Comparison of ENCODE assay signal across 9 cellular contexts in the genomic region with DNA sequence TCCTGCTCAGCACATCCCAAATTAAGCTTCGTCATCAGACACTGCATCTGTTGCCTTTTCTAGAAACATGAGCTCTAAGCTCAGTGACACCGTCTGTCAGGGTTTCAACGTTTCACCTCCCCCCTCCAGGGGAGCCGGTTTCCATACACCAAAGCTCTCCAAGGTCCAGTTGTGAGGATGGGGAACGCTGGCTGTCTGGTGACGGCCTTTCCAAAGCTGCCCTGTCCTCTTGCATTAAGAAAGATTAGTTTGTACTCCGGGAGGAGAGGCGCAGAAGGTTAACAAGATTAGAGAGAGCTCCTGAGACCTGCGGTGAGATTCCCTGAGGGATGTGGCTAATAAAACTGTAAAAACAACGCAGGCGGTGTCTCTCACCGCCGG. TPM values are rescaled to one million over a fixed set of nuclear protein-coding genes. Genes with fewer than 3 reads are reported as not detected.
DNase-seq lines count a peak whose midpoint lies in the region; ATAC-seq lines count a peak whose summit lies in the region.
"Had no signal": no experiment of that assay in that cellular context is flagged by ENCODE, and none has a peak within 500 bp of the region (broad histone marks: within the 10 kb centered on the region; RNA-seq: fewer than 3 reads in every experiment).

No MANE protein-coding gene starts in this region.

- H3K4me3 Mint-ChIP-seq in activated T-cell treated with anti-CD3 and anti-CD28 coated beads, Interleukin-2, amount 50 U/mL, for 72 hours: peak overlapping the region; percentile 84 to 97
- H3K4me3 Mint-ChIP-seq in natural killer cell treated with Interleukin-12 subunit alpha and Interleukin-12 subunit beta and Interleukin-15 and Interleukin-18, amount 100 ng/mL, for 72 hours: peak overlapping the region; percentile 83

- H3K27ac Mint-ChIP-seq in activated T-cell treated with anti-CD3 and anti-CD28 coated beads, Interleukin-2, amount 50 U/mL, for 72 hours: peak overlapping the region; percentile 93
- peak overlapping the region; percentile 95 for H3K27ac Mint-ChIP-seq in natural killer cell treated with Interleukin-12 subunit alpha and Interleukin-12 subunit beta and Interleukin-15 and Interleukin-18, amount 100 ng/mL, for 72 hours

- H3K4me1 Mint-ChIP-seq in activated T-cell treated with anti-CD3 and anti-CD28 coated beads, Interleukin-2, amount 50 U/mL, for 72 hours (ENCODE audit: low read depth): peaks cover 36% of the 10 kb centered on the region
- peaks cover 35 to 42% of the 10 kb centered on the region in 2 donors for H3K4me1 Mint-ChIP-seq in natural killer cell treated with Interleukin-12 subunit alpha and Interleukin-12 subunit beta and Interleukin-15 and Interleukin-18, amount 100 ng/mL, for 72 hours (ENCODE audit: low read depth in 2 of 2)

- ATAC-seq in GM19025 (IDR thresholded peaks at IDR 0.05; ENCODE audit: low read depth, unreplicated experiment): peak; percentile 3
- peak; percentile 18 for ATAC-seq in HG03103 (IDR thresholded peaks at IDR 0.05; ENCODE audit: low read depth, unreplicated experiment)
- ATAC-seq in activated T-cell treated with anti-CD3 and anti-CD28 coated beads, Interleukin-2, amount 50 U/mL, for 72 hours (replicated peaks in 1 of 2): no peak
- peak in 1 of 2 donors; percentile 27 for ATAC-seq in natural killer cell treated with Interleukin-12 subunit alpha and Interleukin-12 subunit beta and Interleukin-15 and Interleukin-18, amount 100 ng/mL, for 72 hours
- ATAC-seq in HG03378 (IDR thresholded peaks at IDR 0.05; ENCODE audit: unreplicated experiment): no peak

- H3K9me3 Mint-ChIP-seq in activated T-cell treated with anti-CD3 and anti-CD28 coated beads, Interleukin-2, amount 50 U/mL, for 72 hours: no peaks in the 10 kb centered on the region
- no peaks in the 10 kb centered on the region for H3K9me3 Mint-ChIP-seq in natural killer cell treated with Interleukin-12 subunit alpha and Interleukin-12 subunit beta and Interleukin-15 and Interleukin-18, amount 100 ng/mL, for 72 hours

- no peaks in the 10 kb centered on the region for H3K27me3 Mint-ChIP-seq in activated T-cell treated with anti-CD3 and anti-CD28 coated beads, Interleukin-2, amount 50 U/mL, for 72 hours (ENCODE audit: low read depth)
- H3K27me3 Mint-ChIP-seq in natural killer cell treated with Interleukin-12 subunit alpha and Interleukin-12 subunit beta and Interleukin-15 and Interleukin-18, amount 100 ng/mL, for 72 hours: no peaks in the 10 kb centered on the region

- H3K36me3 Mint-ChIP-seq in activated T-cell treated with anti-CD3 and anti-CD28 coated beads, Interleukin-2, amount 50 U/mL, for 72 hours (ENCODE audit: insufficient read depth in 2 of 2): peaks cover 8 to 10% of the 10 kb centered on the region in 2 donors
- peaks cover 7% of the 10 kb centered on the region for H3K36me3 Mint-ChIP-seq in natural killer cell treated with Interleukin-12 subunit alpha and Interleukin-12 subunit beta and Interleukin-15 and Interleukin-18, amount 100 ng/mL, for 72 hours

- peak in 1 of 2 donors; percentile 4 for DNase-seq in activated T-cell treated with anti-CD3 and anti-CD28 coated beads, Interleukin-2, amount 50 U/mL, for 72 hours
- DNase-seq in natural killer cell treated with Interleukin-12 subunit alpha and Interleukin-12 subunit beta and Interleukin-15 and Interleukin-18, amount 100 ng/mL, for 72 hours (ENCODE audit: low spot score): no peak
- no peak for DNase-seq in stimulated activated naive CD4-positive, alpha-beta T cell (lab: John Stamatoyannopoulos, UW)
- no peak for DNase-seq in NCI-H187 treated with DMSO at 0.1 percent for 48 hours (lab: John Stamatoyannopoulos, UW)
- no peak for DNase-seq in hepatic stellate cell (ENCODE audit: low spot score)

RNA-seq across cellular contexts. Expression of gene ASMT, which starts 43.2 kb away (rescaled TPM):
- total RNA-seq in activated T-cell treated with anti-CD3 and anti-CD28 coated beads, Interleukin-2, amount 50 U/mL, for 72 hours: under 1 TPM; 0.21 to 0.70 TPM
- 1 to 10 TPM; 1.7 to 1.8 TPM for total RNA-seq in natural killer cell treated with Interleukin-12 subunit alpha and Interleukin-12 subunit beta and Interleukin-15 and Interleukin-18, amount 100 ng/mL, for 72 hours
- total RNA-seq: glomerular endothelial cell had no signal

Comparison
In these comparisons a context has a peak if more than half of its experiments do, and no peak if none do; other contexts are left out.
1. ATAC-seq: peak in GM19025 (single experiment) and HG03103 (single experiment); none in activated T-cell treated with anti-CD3 and anti-CD28 coated beads, Interleukin-2, amount 50 U/mL, for 72 hours (0 of 2) and HG03378 (single experiment).